Comparison of ENCODE assay signal across 27 cellular contexts in the genomic region with DNA sequence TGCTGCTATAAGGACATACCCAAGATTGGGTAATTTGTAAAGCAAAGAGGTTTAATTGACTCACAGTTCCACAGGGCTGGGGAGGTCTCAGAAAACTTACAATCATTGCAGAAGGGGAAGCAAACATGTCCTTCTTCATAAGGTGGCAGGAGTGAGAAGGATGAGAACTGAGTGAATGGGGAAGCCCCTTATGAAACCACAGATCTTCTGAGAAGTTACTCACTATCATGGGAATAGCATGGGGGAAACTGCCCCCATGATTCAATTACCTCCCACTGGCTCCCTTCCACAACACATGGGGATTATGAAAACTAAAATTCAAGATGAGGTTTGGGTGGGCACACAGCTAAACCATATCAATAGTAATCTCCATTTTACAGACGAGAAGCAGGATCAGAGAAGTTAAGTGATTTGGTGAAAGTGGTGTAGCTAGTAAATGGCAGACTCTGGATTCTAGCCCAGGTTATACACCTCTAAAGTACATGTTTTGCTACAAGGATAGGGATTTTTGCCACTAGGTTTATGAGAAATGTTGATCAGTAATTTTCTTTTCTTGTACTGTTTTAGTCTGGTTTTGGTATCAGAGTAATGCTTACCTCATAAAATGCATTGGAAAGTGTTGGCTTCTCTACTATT. TPM values are rescaled to one million over a fixed set of nuclear protein-coding genes. Genes with fewer than 3 reads are reported as not detected.
A peak's percentile ranks its signal among the peaks of the same experiment; 100 is the strongest.
DNase-seq lines count a peak whose midpoint lies in the region; ATAC-seq, FAIRE-seq and TF ChIP-seq lines count a peak whose summit lies in the region.
"Had no signal": no experiment of that assay in that cellular context is flagged by ENCODE, and none has a peak within 500 bp of the region (broad histone marks: within the 10 kb centered on the region; RNA-seq: fewer than 3 reads in every experiment).

No MANE protein-coding gene starts in this region.

- no peaks in the 10 kb centered on the region for H3K27me3 ChIP-seq in naive thymus-derived CD4-positive, alpha-beta T cell (ENCODE audit: control insufficient read depth in 2 of 2, insufficient read depth in 2 of 2, low read length in 2 of 2)
- no peaks in the 10 kb centered on the region for H3K27me3 ChIP-seq in spleen (replicated peaks in 1 of 7)
- H3K27me3 ChIP-seq: BE2C, cardiac muscle cell, esophagus squamous epithelium, pancreas, suprapubic skin had no signal

- H3K4me3 Mint-ChIP-seq in activated CD4-positive, alpha-beta memory T cell treated with anti-CD3 and anti-CD28 coated beads for 36 hours: no peak overlapping the region
- no peak overlapping the region for H3K4me3 Mint-ChIP-seq in activated CD4-positive, alpha-beta memory T cell treated with anti-CD3 and anti-CD28 coated beads, Interleukin-2, amount 10 ng/mL, durations not matched to agents 7 days and 5 days
- H3K4me3 Mint-ChIP-seq in naive thymus-derived CD4-positive, alpha-beta T cell: no peak overlapping the region
- H3K4me3 Mint-ChIP-seq: dendritic cell treated with granulocyte-macrophage colony-stimulating factor and Interleukin-4, amounts not matched to agents 40 ng/mL and 50 ng/mL, for 4 days; mesothelial cell of epicardium; nephron had no signal

- H3K36me3 Mint-ChIP-seq in activated CD4-positive, alpha-beta memory T cell treated with anti-CD3 and anti-CD28 coated beads for 36 hours: peaks cover 7% of the 10 kb centered on the region
- peaks cover 6% of the 10 kb centered on the region for H3K36me3 Mint-ChIP-seq in activated CD4-positive, alpha-beta memory T cell treated with anti-CD3 and anti-CD28 coated beads, Interleukin-2, amount 10 ng/mL, durations not matched to agents 7 days and 5 days (ENCODE audit: low read depth)
- peaks cover 0 to 17% (median 0%) of the 10 kb centered on the region in 5 donors for H3K36me3 Mint-ChIP-seq in naive thymus-derived CD4-positive, alpha-beta T cell
- H3K36me3 Mint-ChIP-seq: mesothelial cell of epicardium had no signal

- no peak overlapping the region for H3K27ac ChIP-seq in naive thymus-derived CD4-positive, alpha-beta T cell (ENCODE audit: low read depth, low read length)
- no peak overlapping the region for H3K27ac ChIP-seq in spleen
- H3K27ac ChIP-seq: cardiac muscle cell, esophagus squamous epithelium, pancreas, suprapubic skin had no signal

- no peak for TF ChIP-seq CTCF in spleen (IDR thresholded peaks at IDR 0.05 in 8 of 11, conservative IDR thresholded peaks at IDR 0.05 in 3 of 11)

- POLR2A ChIA-PET in activated CD4-positive, alpha-beta memory T cell treated with anti-CD3 and anti-CD28 coated beads for 36 hours (lab: Charles Lee): interaction anchor here (1.0 to 1.4 kb wide), 2 partner anchors 20 to 60 kb away, joined by 3 read pairs; no protein-coding TSS in a partner anchor
- POLR2A ChIA-PET in activated CD4-positive, alpha-beta memory T cell treated with anti-CD3 and anti-CD28 coated beads, Interleukin-2, amount 10 ng/mL, durations not matched to agents 7 days and 5 days (lab: Charles Lee): no interaction called here
- POLR2A ChIA-PET in naive thymus-derived CD4-positive, alpha-beta T cell (lab: Charles Lee): no interaction called here

- H3K4me1 Mint-ChIP-seq in activated CD4-positive, alpha-beta memory T cell treated with anti-CD3 and anti-CD28 coated beads for 36 hours (ENCODE audit: low read depth): peaks cover 21% of the 10 kb centered on the region
- peaks cover 7% of the 10 kb centered on the region for H3K4me1 Mint-ChIP-seq in activated CD4-positive, alpha-beta memory T cell treated with anti-CD3 and anti-CD28 coated beads, Interleukin-2, amount 10 ng/mL, durations not matched to agents 7 days and 5 days
- peaks cover 0 to 15% (median 7%) of the 10 kb centered on the region in 7 donors for H3K4me1 Mint-ChIP-seq in naive thymus-derived CD4-positive, alpha-beta T cell
- H3K4me1 Mint-ChIP-seq: nephron had no signal

- peak; percentile 22 for ATAC-seq in naive thymus-derived CD4-positive, alpha-beta T cell
- ATAC-seq: pancreas, right cardiac atrium had no signal

- WGBS in spleen, 5 donors: 60 to 85% (median 78%) methylated on average over 1 of the region's 1 CpG

- DNase-seq in activated CD4-positive, alpha-beta memory T cell treated with anti-CD3 and anti-CD28 coated beads for 36 hours: no peak
- DNase-seq in activated CD4-positive, alpha-beta memory T cell treated with anti-CD3 and anti-CD28 coated beads, Interleukin-2, amount 10 ng/mL, durations not matched to agents 7 days and 5 days: no peak
- no peak for DNase-seq in GM19239 (ENCODE audit: insufficient read length, low spot score)
- peak; percentile 20 for DNase-seq in activated naive CD4-positive, alpha-beta T cell treated with anti-CD3 and anti-CD28 coated beads, Interleukin-2, amount 50 U/mL, for 16 hours
- DNase-seq in naive thymus-derived CD4-positive, alpha-beta T cell: no peak
- no peak for DNase-seq in putamen (ENCODE audit: low spot score)
- DNase-seq in SHP77 treated with DMSO at 0.1 percent for 48 hours (lab: John Stamatoyannopoulos, UW): no peak
- DNase-seq in spleen: no peak
- DNase-seq: activated effector memory CD4-positive, alpha-beta T cell treated with Interleukin-2 at 50 U/mL for 16 hours; aorta; BE2C; DMS79; esophagus squamous epithelium; GOT3; islet precursor cell; NCI-H1436; NCI-H2107; NCI-H446; pancreas; right cardiac atrium; SHP77; T1000 had no signal

- no peak overlapping the region for H3K4me3 ChIP-seq in naive thymus-derived CD4-positive, alpha-beta T cell (ENCODE audit: low read length)
- no peak overlapping the region for H3K4me3 ChIP-seq in spleen
- H3K4me3 ChIP-seq: cardiac muscle cell, esophagus squamous epithelium, pancreas, suprapubic skin had no signal

- intact Hi-C loops in activated CD4-positive, alpha-beta memory T cell treated with anti-CD3 and anti-CD28 coated beads for 36 hours (cut with micrococcal nuclease): loop anchor here (1.0 to 5.0 kb wide), 3 partner anchors 20 to 630 kb away; no protein-coding TSS in a partner anchor
- intact Hi-C loops in naive thymus-derived CD4-positive, alpha-beta T cell (cut with micrococcal nuclease): no loop called here
- intact Hi-C loops in spleen (cut with DNase I; ENCODE audit: low total_unique reads): loop anchor here (10.0 kb wide), 1 partner anchor 172 kb away; no protein-coding TSS in a partner anchor

- H3K36me3 ChIP-seq in naive thymus-derived CD4-positive, alpha-beta T cell (ENCODE audit: control insufficient read depth in 2 of 3, insufficient read depth in 3 of 3, low read length in 3 of 3): no peaks in the 10 kb centered on the region
- H3K36me3 ChIP-seq in spleen: no peaks in the 10 kb centered on the region
- H3K36me3 ChIP-seq: BE2C, cardiac muscle cell, esophagus squamous epithelium, pancreas, suprapubic skin had no signal

- no peaks in the 10 kb centered on the region for H3K9me3 ChIP-seq in naive thymus-derived CD4-positive, alpha-beta T cell (ENCODE audit: control insufficient read depth in 2 of 3, low read length in 3 of 3)
- peaks cover 0 to 6% (median 0%) of the 10 kb centered on the region in 8 donors for H3K9me3 ChIP-seq in spleen
- H3K9me3 ChIP-seq: BE2C, esophagus squamous epithelium, pancreas, suprapubic skin had no signal

- peak overlapping the region; percentile 69 for H3K27ac Mint-ChIP-seq in activated CD4-positive, alpha-beta memory T cell treated with anti-CD3 and anti-CD28 coated beads for 36 hours
- no peak overlapping the region for H3K27ac Mint-ChIP-seq in activated CD4-positive, alpha-beta memory T cell treated with anti-CD3 and anti-CD28 coated beads, Interleukin-2, amount 10 ng/mL, durations not matched to agents 7 days and 5 days
- no peak overlapping the region for H3K27ac Mint-ChIP-seq in naive thymus-derived CD4-positive, alpha-beta T cell
- H3K27ac Mint-ChIP-seq: dendritic cell treated with granulocyte-macrophage colony-stimulating factor and Interleukin-4, amounts not matched to agents 40 ng/mL and 50 ng/mL, for 4 days; mesothelial cell of epicardium; nephron had no signal

- H3K9me3 Mint-ChIP-seq in activated CD4-positive, alpha-beta memory T cell treated with anti-CD3 and anti-CD28 coated beads for 36 hours: peaks cover 18% of the 10 kb centered on the region
- peaks cover 5% of the 10 kb centered on the region for H3K9me3 Mint-ChIP-seq in activated CD4-positive, alpha-beta memory T cell treated with anti-CD3 and anti-CD28 coated beads, Interleukin-2, amount 10 ng/mL, durations not matched to agents 7 days and 5 days
- peaks cover 0 to 15% (median 0%) of the 10 kb centered on the region in 11 donors for H3K9me3 Mint-ChIP-seq in naive thymus-derived CD4-positive, alpha-beta T cell

- H3K4me1 ChIP-seq in naive thymus-derived CD4-positive, alpha-beta T cell (ENCODE audit: control insufficient read depth in 2 of 2, insufficient read depth in 2 of 2, low read length in 2 of 2): no peaks in the 10 kb centered on the region
- no peaks in the 10 kb centered on the region for H3K4me1 ChIP-seq in spleen
- H3K4me1 ChIP-seq: BE2C, pancreas had no signal

- CTCF ChIA-PET in activated CD4-positive, alpha-beta memory T cell treated with anti-CD3 and anti-CD28 coated beads for 36 hours (lab: Charles Lee): no interaction called here
- CTCF ChIA-PET in activated CD4-positive, alpha-beta memory T cell treated with anti-CD3 and anti-CD28 coated beads, Interleukin-2, amount 10 ng/mL, durations not matched to agents 7 days and 5 days (lab: Charles Lee): no interaction called here
- CTCF ChIA-PET in naive thymus-derived CD4-positive, alpha-beta T cell (lab: Charles Lee): no interaction called here

- TF ChIP-seq POLR2A in spleen (IDR thresholded peaks at IDR 0.05): no peak

- FAIRE-seq in GM19239 (lab: Jason Lieb, UNC): peak; percentile 64

- no peaks in the 10 kb centered on the region for H3K27me3 Mint-ChIP-seq in activated CD4-positive, alpha-beta memory T cell treated with anti-CD3 and anti-CD28 coated beads for 36 hours
- no peaks in the 10 kb centered on the region for H3K27me3 Mint-ChIP-seq in activated CD4-positive, alpha-beta memory T cell treated with anti-CD3 and anti-CD28 coated beads, Interleukin-2, amount 10 ng/mL, durations not matched to agents 7 days and 5 days
- H3K27me3 Mint-ChIP-seq in naive thymus-derived CD4-positive, alpha-beta T cell: no peaks in the 10 kb centered on the region
- H3K27me3 Mint-ChIP-seq: dendritic cell treated with granulocyte-macrophage colony-stimulating factor and Interleukin-4, amounts not matched to agents 40 ng/mL and 50 ng/mL, for 4 days had no signal

RNA-seq across cellular contexts. Expression of gene C1GALT1C1, which starts 47.3 kb away (rescaled TPM):
- total RNA-seq in activated CD4-positive, alpha-beta memory T cell treated with anti-CD3 and anti-CD28 coated beads for 36 hours: 10 to 100 TPM; 17.7 to 19.7 TPM
- 10 to 100 TPM; 34.9 to 35.5 TPM for total RNA-seq in activated CD4-positive, alpha-beta memory T cell treated with anti-CD3 and anti-CD28 coated beads, Interleukin-2, amount 10 ng/mL, durations not matched to agents 7 days and 5 days
- total RNA-seq in naive thymus-derived CD4-positive, alpha-beta T cell: 10 to 100 TPM in 3 of 5 experiments, 1 to 10 TPM in 2; 4.7 to 29.5 (median 16.4) TPM
- polyA plus RNA-seq in naive thymus-derived CD4-positive, alpha-beta T cell: 10 to 100 TPM; 22.2 to 31.0 TPM
- total RNA-seq in spleen: 10 to 100 TPM; 16.1 to 29.7 (median 16.6) TPM
- 10 to 100 TPM in 2 of 3 donors, 1 to 10 TPM in 1; 7.0 to 12.7 (median 11.6) TPM for polyA plus RNA-seq in spleen

Comparison
In these comparisons a context has a peak if more than half of its experiments do, and no peak if none do; other contexts are left out.
1. intact Hi-C loops: an anchor here in activated CD4-positive, alpha-beta memory T cell treated with anti-CD3 and anti-CD28 coated beads for 36 hours (1.0 to 5.0 kb wide) and spleen (10.0 kb wide); none called in naive thymus-derived CD4-positive, alpha-beta T cell.